Comparison of ENCODE assay signal across 1 cellular context in genomic region chr15:33022629-33023028, GRCh38.
TF ChIP-seq lines count a peak whose summit lies in the region.

No MANE protein-coding gene starts in this region.

TF ChIP-seq in A549, 52 proteins besides CTCF, POLR2A, EP300 and RAD21 (continued from another document):
- no peak for TF ChIP-seq RFX5 (IDR thresholded peaks at IDR 0.05)
- TF ChIP-seq JUN (IDR thresholded peaks at IDR 0.05): no peak
- no peak for TF ChIP-seq POLR2AphosphoS2 (conservative IDR thresholded peaks at IDR 0.05; ENCODE audit: low read length)
